In genomic region chr11:85827768-85828639, GRCh38 we compare ENCODE assay signal across 9 cellular contexts. TPM values are rescaled to one million over a fixed set of nuclear protein-coding genes. Genes with fewer than 3 reads are reported as not detected.
DNase-seq lines count a peak whose midpoint lies in the region; ATAC-seq and TF ChIP-seq lines count a peak whose summit lies in the region.
"Had no signal": no experiment of that assay in that cellular context is flagged by ENCODE, and none has a peak within 500 bp of the region (broad histone marks: within the 10 kb centered on the region; RNA-seq: fewer than 3 reads in every experiment).

No MANE protein-coding gene starts in this region.

- H2BK20ac ChIP-seq in IMR-90 (ENCODE audit: low read depth, low read length), result peak overlapping the region; percentile 98

- no peak overlapping the region for H2AK9ac ChIP-seq in IMR-90 (replicated peaks; ENCODE audit: low read depth, low read length, poor library complexity)

- H2BK15ac ChIP-seq in IMR-90 (ENCODE audit: low read depth, low read length), result peak overlapping the region; percentile 74; the same call in 2 of the 3 replicates

- H4K91ac ChIP-seq in IMR-90 (ENCODE audit: insufficient read depth, low read depth, low read length), result peak overlapping the region; percentile 85

- H3K4me3 Mint-ChIP-seq in brain (peak overlapping the region in 2 of 5 experiments; percentile 2 to 20), mesothelial cell of epicardium (no peak overlapping the region)

- dilution Hi-C loops in IMR-90 (cut with HindIII; ENCODE audit: low sequenced_read_pairs, unreplicated experiment), result no loop called here

- peaks cover 0 to 12% of the 10 kb centered on the region in 2 experiments; a peak in 2 of 4 replicates for H3K79me1 ChIP-seq in IMR-90 (ENCODE audit: low read depth in 1 of 2, low read length in 2 of 2)

- no peaks in the 10 kb centered on the region for H3K9me3 ChIP-seq in IMR-90 (ENCODE audit: control insufficient read depth, insufficient read depth, low read length)
- H3K9me3 ChIP-seq in psoas muscle, result no peaks in the 10 kb centered on the region

- H2BK120ac ChIP-seq in IMR-90 (ENCODE audit: low read depth, low read length), result peak overlapping the region; percentile 88

- H3K4me2 ChIP-seq in IMR-90 (ENCODE audit: low read depth, low read length), result peak overlapping the region; percentile 14; the same call in 1 of the 2 replicates

- ATAC-seq in IMR-90 (ENCODE audit: low read depth) (peak; percentile 70), psoas muscle (no peak), GM18858 (IDR thresholded peaks at IDR 0.05; ENCODE audit: unreplicated experiment) (no peak), HG03196 (IDR thresholded peaks at IDR 0.05; ENCODE audit: unreplicated experiment) (no peak)

- H3K9me3 Mint-ChIP-seq in brain (peaks cover 0 to 3% (median 0%) of the 10 kb centered on the region in 5 experiments), mesothelial cell of epicardium (peaks cover 9% of the 10 kb centered on the region)

- H3K23ac ChIP-seq in IMR-90 (ENCODE audit: low read depth, low read length), result peak overlapping the region; percentile 49

- peak overlapping the region; percentile 46 for H3K56ac ChIP-seq in IMR-90 (ENCODE audit: extremely low read depth, insufficient read depth, low read length)

- POLR2A ChIA-PET in IMR-90 (lab: Charles Lee; ENCODE audit: unreplicated experiment), result interaction anchor here (0.6 kb wide), 1 partner anchor 189 kb away, joined by 4 read pairs; no protein-coding TSS in a partner anchor

- no peak for TF ChIP-seq POLR2A in IMR-90 (IDR thresholded peaks at IDR 0.05; ENCODE audit: low read depth, low read length)

- H4K5ac ChIP-seq in IMR-90 (ENCODE audit: low read depth, low read length), result peak overlapping the region; percentile 45; the same call in 1 of the 2 replicates

- H3K14ac ChIP-seq in IMR-90 (replicated peaks; ENCODE audit: low read depth, low read length), result peak overlapping the region; percentile 54

- peaks cover 4% of the 10 kb centered on the region; the same call in 1 of the 2 replicates for H4K20me1 ChIP-seq in IMR-90 (ENCODE audit: insufficient read depth, low read length)

- H2BK5ac ChIP-seq in IMR-90 (ENCODE audit: low read depth, low read length, poor library complexity, severe bottlenecking), result peak overlapping the region; percentile 92

- TF ChIP-seq CTCF in IMR-90 (conservative IDR thresholded peaks at IDR 0.05; ENCODE audit: low read depth, low read length) (no peak), brain (conservative IDR thresholded peaks at IDR 0.05) (no peak), mesothelial cell of epicardium (IDR thresholded peaks at IDR 0.05; ENCODE audit: unreplicated experiment) (no peak), psoas muscle (IDR thresholded peaks at IDR 0.05) (no peak)

- H3K27ac ChIP-seq in IMR-90 (ENCODE audit: insufficient read depth, low read length) (peak overlapping the region; percentile 90), psoas muscle (no peak overlapping the region)

- peak overlapping the region; percentile 14 to 81 for H4K8ac ChIP-seq in IMR-90 (ENCODE audit: low read depth in 2 of 2, low read length in 2 of 2)

- WGBS in IMR-90 (ENCODE audit: extremely low coverage in 2 of 2, insufficient read length in 1 of 2), 2 experiments, result no CpG with 5 or more reads among the region's 2 CpGs
- whole genome bisulfite sequencing in psoas muscle, 3 donors, result 17 to 32% (median 22%) methylated on average over 2 of the region's 2 CpGs

- H3K4ac ChIP-seq in IMR-90 (ENCODE audit: low read depth, low read length), result peak overlapping the region; percentile 79

- peak overlapping the region in 3 of 5 experiments; percentile 62 to 76 (median 66) for H3K27ac Mint-ChIP-seq in brain
- peak overlapping the region; percentile 93 for H3K27ac Mint-ChIP-seq in mesothelial cell of epicardium

- intact Hi-C loops in IMR-90 (cut with micrococcal nuclease), result loop anchor here (2.0 kb wide), 2 partner anchors 109 to 133 kb away; no protein-coding TSS in a partner anchor
- intact Hi-C loops in psoas muscle (cut with DNase I), result no loop called here

- H3K27me3 ChIP-seq in IMR-90 (ENCODE audit: control insufficient read depth, insufficient read depth, low read length), result no peaks in the 10 kb centered on the region
- no peaks in the 10 kb centered on the region for H3K27me3 ChIP-seq in psoas muscle (ENCODE audit: insufficient read depth in 3 of 3, low read length in 2 of 3)

- no peak for TF ChIP-seq RAD21 in IMR-90 (IDR thresholded peaks at IDR 0.05; ENCODE audit: low read length)

- DNase-seq in AG20443 (ENCODE audit: low spot score) (peak; percentile 79), IMR-90 (peak; percentile 91), mesothelial cell of epicardium (ENCODE audit: low spot score in 2 of 2, unreplicated experiment in 2 of 2) (no peak), psoas muscle (no peak), putamen (ENCODE audit: low spot score) (no peak)
- DNase-seq: stimulated activated CD8-positive, alpha-beta memory T cell treated with anti-CD3 and anti-CD28 coated beads, Interleukin-4, amount 100 ng/mL, for 48 hours had no signal

- peak overlapping the region; percentile 12 for H2AK5ac ChIP-seq in IMR-90 (ENCODE audit: low read depth, low read length)

- H3K4me1 Mint-ChIP-seq in brain (peaks cover 22% of the 10 kb centered on the region), mesothelial cell of epicardium (peaks cover 34% of the 10 kb centered on the region)

- peaks cover 4% of the 10 kb centered on the region for H3K27me3 Mint-ChIP-seq in brain
- no peaks in the 10 kb centered on the region for H3K27me3 Mint-ChIP-seq in mesothelial cell of epicardium (ENCODE audit: low read depth)

- no peak overlapping the region for H3K4me3 ChIP-seq in IMR-90 (ENCODE audit: insufficient read depth, low read depth, low read length)
- H3K4me3 ChIP-seq in psoas muscle, result no peak overlapping the region

- peaks cover 28% of the 10 kb centered on the region for H3K4me1 ChIP-seq in IMR-90 (ENCODE audit: control insufficient read depth, insufficient read depth, low read length)
- no peaks in the 10 kb centered on the region for H3K4me1 ChIP-seq in psoas muscle

- peak overlapping the region; percentile 38; the same call in 1 of the 2 replicates for H3K18ac ChIP-seq in IMR-90 (ENCODE audit: low read depth, low read length)

- in situ Hi-C loops in IMR-90 (cut with MboI; ENCODE audit: low sequenced_read_pairs), result loop anchor here (10.0 kb wide), 1 partner anchor 143 kb away; the partner anchor contains the start of gene CCDC89

- BruUV-seq in IMR-90 (replicated peaks; lab: Mats Ljungman, UMichigan), result no TSS peak

- no peaks in the 10 kb centered on the region for H3K36me3 ChIP-seq in IMR-90 (ENCODE audit: control insufficient read depth, insufficient read depth, low read length)
- H3K36me3 ChIP-seq in psoas muscle (ENCODE audit: insufficient read depth in 1 of 2, low read depth in 1 of 2), result no peaks in the 10 kb centered on the region

- no peaks in the 10 kb centered on the region for H3K36me3 Mint-ChIP-seq in brain
- H3K36me3 Mint-ChIP-seq in mesothelial cell of epicardium, result no peaks in the 10 kb centered on the region

- peak overlapping the region; percentile 20; the same call in 1 of the 2 replicates for H3K9ac ChIP-seq in IMR-90 (ENCODE audit: low read depth, low read length)

- CTCF ChIA-PET in IMR-90 (lab: Yijun Ruan, JAX), result interaction anchor here (0.6 to 1.2 kb wide), 2 partner anchors 18 to 439 kb away, joined by 3 to 5 read pairs; no protein-coding TSS in a partner anchor

- no peak overlapping the region for H2AFZ ChIP-seq in IMR-90 (replicated peaks; ENCODE audit: low read length, poor library complexity)

- H3K9me1 ChIP-seq in IMR-90 (ENCODE audit: insufficient read depth, low read length), result peaks cover 28% of the 10 kb centered on the region

TF ChIP-seq in IMR-90, 13 proteins besides CTCF, POLR2A, EP300 and RAD21:
- peak; percentile 5; the same call in 1 of the 2 replicates for TF ChIP-seq CEBPB (IDR thresholded peaks at IDR 0.05; ENCODE audit: low read depth, low read length)
- no peak for TF ChIP-seq ELK1 (IDR thresholded peaks at IDR 0.05; ENCODE audit: borderline replicate concordance, low read depth, low read length)
- peak; percentile 89 for TF ChIP-seq FOS (IDR thresholded peaks at IDR 0.05; ENCODE audit: low read depth, low read length)
- TF ChIP-seq MAFK (IDR thresholded peaks at IDR 0.05; ENCODE audit: low read depth, low read length), result peak; percentile 48; the same call in 1 of the 2 replicates
TF ChIP-seq in IMR-90: peak in this region for 3.

RNA-seq across cellular contexts. Expression of gene SYTL2, which starts 17.1 kb away (rescaled TPM):
- total RNA-seq in IMR-90 (2012; rRNA removed), result 45.2 and 59.4 TPM in 2 replicates
- polyA plus RNA-seq in IMR-90 (2012; rRNA removed), result 49.5 and 70.0 TPM in 2 replicates
- 13.7 and 35.1 TPM in 2 replicates for polyA plus RNA-seq in IMR-90 (2012; cell fraction: cytosol; rRNA removed)
- polyA plus RNA-seq in IMR-90 (2012; cell fraction: nucleus; rRNA removed; ENCODE audit: low replicate concordance), result 31.2 and 414 TPM in 2 replicates
- 5.1 TPM for polyA plus RNA-seq in brain (ENCODE audit: insufficient read depth, low read depth, low replicate concordance)
- total RNA-seq in mesothelial cell of epicardium, result 9.9 to 10.4 TPM (median 10.3 TPM) in 3 replicates
- total RNA-seq in psoas muscle, result 1 to 10 TPM; 3.2 to 5.6 (median 5.1) TPM
- polyA plus RNA-seq in psoas muscle, result 1 to 10 TPM; 1.7 to 4.8 (median 2.3) TPM

RNA-seq across cellular contexts. Expression of gene CCDC83, which starts 27.2 kb away (rescaled TPM):
- total RNA-seq in IMR-90 (2012; rRNA removed) (not detected in 2 replicates), mesothelial cell of epicardium (not detected in 3 replicates), psoas muscle (not detected)
- polyA plus RNA-seq in IMR-90 (2012; rRNA removed) (not detected in 2 replicates), brain (ENCODE audit: insufficient read depth, low read depth, low replicate concordance) (not detected), psoas muscle (not detected)
- polyA plus RNA-seq in IMR-90 (2012; cell fraction: cytosol; rRNA removed), result not detected in 2 replicates
- polyA plus RNA-seq in IMR-90 (2012; cell fraction: nucleus; rRNA removed; ENCODE audit: low replicate concordance), result not detected in 2 replicates

Comparison
In these comparisons a context has a peak if more than half of its experiments do, and no peak if none do; other contexts are left out.
1. DNase-seq: peak in AG20443 (single experiment) and IMR-90 (single experiment); none in mesothelial cell of epicardium (0 of 2), psoas muscle (0 of 2) and putamen (single experiment).